In the genomic region with DNA sequence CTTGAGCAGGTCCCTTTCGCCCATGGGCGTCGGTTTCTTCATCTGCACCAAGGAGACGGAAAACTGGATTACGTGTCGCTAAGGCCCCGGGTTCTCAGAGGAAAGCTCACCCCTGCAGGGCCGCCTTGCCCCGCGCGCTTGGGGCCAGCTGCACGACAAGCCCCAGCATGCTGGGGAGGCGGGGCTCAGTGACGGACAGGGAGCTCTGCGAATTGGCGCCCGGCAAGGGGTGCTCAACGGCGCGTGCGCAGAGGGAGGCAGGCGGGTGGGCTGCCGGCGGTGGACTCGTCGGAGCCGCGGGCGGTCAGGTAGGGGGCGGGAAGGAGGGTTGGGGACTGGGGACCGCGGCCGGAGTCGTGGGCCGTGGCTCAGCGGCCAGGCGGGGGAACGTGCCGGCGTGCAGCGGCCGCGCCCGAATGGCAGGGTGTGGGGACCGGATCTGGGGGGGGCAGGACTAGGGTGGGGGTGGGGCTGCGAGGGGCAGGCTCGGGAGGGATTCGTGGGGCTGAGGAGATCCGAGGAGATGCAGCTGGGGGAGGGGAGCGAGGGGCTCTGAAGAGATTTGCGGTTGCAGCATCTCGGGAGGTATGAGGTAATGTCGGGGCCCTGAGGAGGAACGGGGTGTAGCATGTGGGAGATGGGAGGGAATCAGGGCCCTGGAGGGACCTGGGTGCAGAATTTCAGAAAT, we compare ENCODE assay signal across 8 cellular contexts. TPM values are rescaled to one million over a fixed set of nuclear protein-coding genes. Genes with fewer than 3 reads are reported as not detected.
A peak's percentile ranks its signal among the peaks of the same experiment; 100 is the strongest.
DNase-seq lines count a peak whose midpoint lies in the region; TF ChIP-seq lines count a peak whose summit lies in the region.

A gene with protein sequence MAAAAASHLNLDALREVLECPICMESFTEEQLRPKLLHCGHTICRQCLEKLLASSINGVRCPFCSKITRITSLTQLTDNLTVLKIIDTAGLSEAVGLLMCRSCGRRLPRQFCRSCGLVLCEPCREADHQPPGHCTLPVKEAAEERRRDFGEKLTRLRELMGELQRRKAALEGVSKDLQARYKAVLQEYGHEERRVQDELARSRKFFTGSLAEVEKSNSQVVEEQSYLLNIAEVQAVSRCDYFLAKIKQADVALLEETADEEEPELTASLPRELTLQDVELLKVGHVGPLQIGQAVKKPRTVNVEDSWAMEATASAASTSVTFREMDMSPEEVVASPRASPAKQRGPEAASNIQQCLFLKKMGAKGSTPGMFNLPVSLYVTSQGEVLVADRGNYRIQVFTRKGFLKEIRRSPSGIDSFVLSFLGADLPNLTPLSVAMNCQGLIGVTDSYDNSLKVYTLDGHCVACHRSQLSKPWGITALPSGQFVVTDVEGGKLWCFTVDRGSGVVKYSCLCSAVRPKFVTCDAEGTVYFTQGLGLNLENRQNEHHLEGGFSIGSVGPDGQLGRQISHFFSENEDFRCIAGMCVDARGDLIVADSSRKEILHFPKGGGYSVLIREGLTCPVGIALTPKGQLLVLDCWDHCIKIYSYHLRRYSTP (plus strand): TSS at position 232 of the 688 bp plus-strand sequence. CDS start 10,438 bp downstream, outside the sequence.

- DNase-seq in GDM1 (lab: John Stamatoyannopoulos, UW) (peak; percentile 61), HAP-1 (ENCODE audit: low spot score in 2 of 2) (peak; percentile 84 to 98), MM.1S (peak; percentile 92), SK-N-MC (ENCODE audit: low read depth, low spot score) (peak; percentile 24), globus pallidus (ENCODE audit: low spot score) (peak; percentile 86), occipital lobe (lab: John Stamatoyannopoulos, UW) (peak; percentile 84), superior temporal gyrus (ENCODE audit: extremely low spot score) (peak; percentile 93)
- DNase-seq in activated naive CD4-positive, alpha-beta T cell treated with anti-CD3 and anti-CD28 coated beads, Interleukin-2, amount 10 ng/mL, durations not matched to agents 7 days and 5 days = peak; percentile 95

- peaks cover 18% of the 10 kb centered on the region for H3K4me1 ChIP-seq in HAP-1
- peaks cover 5% of the 10 kb centered on the region for H3K4me1 ChIP-seq in MM.1S (ENCODE audit: low read length)

- peak within 1 kb of the TSS; percentile 51; the same call in 1 of the 2 replicates for H3K9ac ChIP-seq in MM.1S (ENCODE audit: low read length)
- peak within 1 kb of the TSS; percentile 87 for H3K9ac ChIP-seq in SK-N-MC (ENCODE audit: insufficient read length)

- no peaks in the 10 kb centered on the region for H3F3A ChIP-seq in MM.1S (ENCODE audit: insufficient read depth, low read length)

- no peak for TF ChIP-seq CTCF in MM.1S (IDR thresholded peaks at IDR 0.05; ENCODE audit: low read length)

- no peaks in the 10 kb centered on the region for H3K27me3 Mint-ChIP-seq in activated naive CD4-positive, alpha-beta T cell treated with anti-CD3 and anti-CD28 coated beads, Interleukin-2, amount 10 ng/mL, durations not matched to agents 7 days and 5 days

- peak within 1 kb of the TSS; percentile 84 for H2AFZ ChIP-seq in MM.1S (ENCODE audit: low read length)

- H3K4me3 ChIP-seq in HAP-1 = peak within 1 kb of the TSS; percentile 57
- H3K4me3 ChIP-seq in MM.1S (ENCODE audit: low read length) = peak within 1 kb of the TSS; percentile 91
- peak within 1 kb of the TSS; percentile 84 for H3K4me3 ChIP-seq in SK-N-MC

- H3K9me3 Mint-ChIP-seq in activated naive CD4-positive, alpha-beta T cell treated with anti-CD3 and anti-CD28 coated beads, Interleukin-2, amount 10 ng/mL, durations not matched to agents 7 days and 5 days = peaks cover 7% of the 10 kb centered on the region

- CTCF ChIA-PET in activated naive CD4-positive, alpha-beta T cell treated with anti-CD3 and anti-CD28 coated beads, Interleukin-2, amount 10 ng/mL, durations not matched to agents 7 days and 5 days (lab: Charles Lee) = interaction anchor here (1.5 kb wide), 1 partner anchor 50 kb away, joined by 5 read pairs; no protein-coding TSS in a partner anchor

- in situ Hi-C loops in HAP-1 (cut with MboI; ENCODE audit: low sequenced_read_pairs) = no loop called here

- H3K4me3 Mint-ChIP-seq in activated naive CD4-positive, alpha-beta T cell treated with anti-CD3 and anti-CD28 coated beads, Interleukin-2, amount 10 ng/mL, durations not matched to agents 7 days and 5 days = peak within 1 kb of the TSS; percentile 82

- peaks cover 21% of the 10 kb centered on the region for H3K79me2 ChIP-seq in MM.1S (ENCODE audit: low read length)

- peak within 1 kb of the TSS; percentile 77 for H3K27ac Mint-ChIP-seq in activated naive CD4-positive, alpha-beta T cell treated with anti-CD3 and anti-CD28 coated beads, Interleukin-2, amount 10 ng/mL, durations not matched to agents 7 days and 5 days

- H3K4me1 Mint-ChIP-seq in activated naive CD4-positive, alpha-beta T cell treated with anti-CD3 and anti-CD28 coated beads, Interleukin-2, amount 10 ng/mL, durations not matched to agents 7 days and 5 days = peaks cover 45% of the 10 kb centered on the region

- H4K20me1 ChIP-seq in MM.1S (ENCODE audit: insufficient read depth, low read length) = no peaks in the 10 kb centered on the region

- no peaks in the 10 kb centered on the region for H3K9me2 ChIP-seq in MM.1S (replicated peaks; ENCODE audit: insufficient read depth, low read length)

- peaks cover 9% of the 10 kb centered on the region for H3K36me3 Mint-ChIP-seq in activated naive CD4-positive, alpha-beta T cell treated with anti-CD3 and anti-CD28 coated beads, Interleukin-2, amount 10 ng/mL, durations not matched to agents 7 days and 5 days

- H3K36me3 ChIP-seq in HAP-1 (replicated peaks) (no peaks in the 10 kb centered on the region), MM.1S (replicated peaks; ENCODE audit: insufficient read depth, low read length) (no peaks in the 10 kb centered on the region), SK-N-MC (ENCODE audit: insufficient read depth, low read length) (0 out of 2 replicates have a peak, but pooled peaks cover 4% of the 10 kb centered on the region)

- H3K9me3 ChIP-seq in HAP-1 = peaks cover 3% of the 10 kb centered on the region; the same call in 1 of the 2 replicates
- no peaks in the 10 kb centered on the region for H3K9me3 ChIP-seq in MM.1S (replicated peaks; ENCODE audit: insufficient read depth, low read length)
- H3K9me3 ChIP-seq in SK-N-MC (ENCODE audit: low read depth, low read length) = no peaks in the 10 kb centered on the region

- H3K27ac ChIP-seq in MM.1S (ENCODE audit: low read length) (no peak within 1 kb of the TSS), SK-N-MC (no peak within 1 kb of the TSS)

- H3K27me3 ChIP-seq in HAP-1 (ENCODE audit: low read depth) (no peaks in the 10 kb centered on the region), MM.1S (replicated peaks; ENCODE audit: insufficient read depth, low read length) (no peaks in the 10 kb centered on the region)

- peak within 1 kb of the TSS; percentile 94 for H3K4me2 ChIP-seq in MM.1S (ENCODE audit: low read depth, low read length)

RNA-seq across cellular contexts. Expression of the gene that starts here (rescaled TPM):
- total RNA-seq in occipital lobe = 23.9 TPM

Comparison
In these comparisons a context has a peak if more than half of its experiments do, and no peak if none do; other contexts are left out.
1. DNase-seq: peak in every context shown above with its lines; median percentile 95 in activated naive CD4-positive, alpha-beta T cell treated with anti-CD3 and anti-CD28 coated beads, Interleukin-2, amount 10 ng/mL, durations not matched to agents 7 days and 5 days; 93 in superior temporal gyrus; 92 in MM.1S; 91 in HAP-1; 86 in globus pallidus; 84 in occipital lobe; 61 in GDM1; 24 in SK-N-MC.